In the genomic region with DNA sequence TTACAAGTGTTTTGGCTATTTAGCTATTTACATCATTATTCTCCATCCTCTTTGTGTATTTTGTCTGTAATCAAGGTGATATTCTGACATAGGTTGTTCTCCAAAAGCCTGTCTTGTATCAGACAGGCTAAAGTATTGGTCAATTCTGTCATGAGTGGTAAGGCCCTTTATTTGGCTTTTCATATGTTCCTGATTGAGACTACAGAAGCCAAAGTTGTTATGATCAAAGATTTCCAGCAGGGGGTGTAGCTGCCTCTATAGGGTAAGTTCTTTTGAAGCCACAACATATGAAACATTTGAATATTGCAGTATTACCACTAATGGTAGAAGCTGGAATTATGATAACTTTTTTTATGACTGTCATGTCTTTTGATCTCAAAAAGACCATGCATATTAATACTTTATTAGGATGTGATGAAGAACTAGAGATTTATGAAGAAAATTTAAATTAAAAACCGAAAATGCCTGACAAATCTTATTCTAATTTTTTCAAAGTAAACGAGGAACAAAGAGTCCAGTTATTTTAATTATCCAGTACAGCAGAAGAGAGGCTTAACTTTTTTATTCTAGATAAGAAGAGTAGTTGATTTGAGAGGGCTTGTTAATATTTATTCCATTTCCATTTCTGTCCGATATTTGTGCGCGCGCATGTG, we compare ENCODE assay signal across 8 cellular contexts. TPM values are rescaled to one million over a fixed set of nuclear protein-coding genes. Genes with fewer than 3 reads are reported as not detected.
A peak's percentile ranks its signal among the peaks of the same experiment; 100 is the strongest.
DNase-seq lines count a peak whose midpoint lies in the region; ATAC-seq and TF ChIP-seq lines count a peak whose summit lies in the region.

No MANE protein-coding gene starts in this region.

- no peaks in the 10 kb centered on the region for H3K36me3 ChIP-seq in OCI-LY7 (ENCODE audit: insufficient read depth, low read length)
- no peaks in the 10 kb centered on the region for H3K36me3 ChIP-seq in adrenal gland (replicated peaks in 1 of 2)

- no peak for TF ChIP-seq POLR2A in adrenal gland (IDR thresholded peaks at IDR 0.05)

- CTCF ChIA-PET in OCI-LY7 (lab: Charles Lee; ENCODE audit: unreplicated experiment): no interaction called here

- no peak overlapping the region for H3K4me3 ChIP-seq in OCI-LY7 (ENCODE audit: low read depth, low read length, poor library complexity, severe bottlenecking)
- no peak overlapping the region for H3K4me3 ChIP-seq in adrenal gland

- TF ChIP-seq CTCF in GM12874 (IDR thresholded peaks at IDR 0.05; ENCODE audit: insufficient read depth, low read depth, low read length): peak; percentile 52; the same call in 1 of the 2 replicates
- peak; percentile 86 for TF ChIP-seq CTCF in OCI-LY7 (conservative IDR thresholded peaks at IDR 0.05; ENCODE audit: low read length)
- peak; percentile 63 to 87 (median 76) for TF ChIP-seq CTCF in adrenal gland (IDR thresholded peaks at IDR 0.05)

- 90 to 93% (median 91%) methylated on average over 6 of the region's 6 CpGs for WGBS in adrenal gland, 4 donors

- H2AFZ ChIP-seq in OCI-LY7 (ENCODE audit: low read length): no peak overlapping the region

- POLR2A ChIA-PET in OCI-LY7 (lab: Charles Lee): no interaction called here

- DNase-seq in AG08396 (ENCODE audit: low spot score): peak; percentile 56
- DNase-seq in KG1 (lab: John Stamatoyannopoulos, UW): peak; percentile 48
- peak; percentile 79 for DNase-seq in OCI-LY7 (ENCODE audit: low spot score)
- DNase-seq in adrenal gland: peak; percentile 34 to 79 (median 62)
- peak; percentile 43 to 73 for DNase-seq in hippocampal formation (lab: John Stamatoyannopoulos, UW)
- peak; percentile 11 for DNase-seq in stimulated activated CD4-positive, alpha-beta T cell treated with anti-CD3 and anti-CD28 coated beads, Interleukin-1b, Interleukin-23, amount 100 ng/mL, for 48 hours

- H3K27me3 ChIP-seq in adrenal gland: no peaks in the 10 kb centered on the region

- no peak for ATAC-seq in GM21619 (IDR thresholded peaks at IDR 0.05; ENCODE audit: unreplicated experiment)

- H3K27ac ChIP-seq in OCI-LY7 (ENCODE audit: low read depth, low read length, poor library complexity, severe bottlenecking) (no peak overlapping the region), adrenal gland (no peak overlapping the region)

- no TSS peak for BruUV-seq in OCI-LY7 (replicated peaks; lab: Mats Ljungman, UMichigan)

- H3K79me2 ChIP-seq in OCI-LY7 (ENCODE audit: insufficient read depth, low read depth, low read length): no peaks in the 10 kb centered on the region

- H3K4me1 ChIP-seq in OCI-LY7 (ENCODE audit: insufficient read depth, low read length, poor library complexity, severe bottlenecking) (peaks cover 7% of the 10 kb centered on the region), adrenal gland (replicated peaks in 1 of 2) (peaks cover 0 to 10% of the 10 kb centered on the region in 2 donors)

- peaks cover 8% of the 10 kb centered on the region; the same call in 1 of the 2 replicates for H4K20me1 ChIP-seq in OCI-LY7 (ENCODE audit: insufficient read depth, low read length)

- H3K4me2 ChIP-seq in OCI-LY7 (ENCODE audit: low read length): no peak overlapping the region

- H3K9me2 ChIP-seq in OCI-LY7 (ENCODE audit: insufficient read depth, low read length): no peaks in the 10 kb centered on the region

- H3K9me3 ChIP-seq in OCI-LY7 (ENCODE audit: low read length) (no peaks in the 10 kb centered on the region), adrenal gland (replicated peaks in 1 of 3) (no peaks in the 10 kb centered on the region)

- intact Hi-C loops in OCI-LY7 (cut with micrococcal nuclease; ENCODE audit: unreplicated experiment) (loop anchor here (1.0 to 10.0 kb wide), 4 partner anchors 149 to 1509 kb away; no protein-coding TSS in a partner anchor), adrenal gland (cut with DNase I) (loop anchor here in 1 of 2 donors (5.0 to 10.0 kb wide), 3 partner anchors 139 to 481 kb away; no protein-coding TSS in a partner anchor)

RNA-seq across cellular contexts. Expression of gene ARHGAP5, which starts 3.4 kb away (rescaled TPM):
- 7.6 and 8.1 TPM in 2 replicates for total RNA-seq in OCI-LY7 (2014; rRNA removed; shearing (Covaris generic))
- 19.8 and 20.4 TPM in 2 replicates for total RNA-seq in OCI-LY7 (2022)
- 10 to 100 TPM; 42.3 to 100.0 (median 79.9) TPM for total RNA-seq in adrenal gland
- polyA plus RNA-seq in adrenal gland: 10 to 100 TPM; 11.9 to 49.1 (median 15.8) TPM

Comparison
In these comparisons a context has a peak if more than half of its experiments do, and no peak if none do; other contexts are left out.
1. DNase-seq: peak in every context shown above with its lines; median percentile 79 in OCI-LY7; 62 in adrenal gland; 58 in hippocampal formation; 56 in AG08396; 48 in KG1; 11 in stimulated activated CD4-positive, alpha-beta T cell treated with anti-CD3 and anti-CD28 coated beads, Interleukin-1b, Interleukin-23, amount 100 ng/mL, for 48 hours.